13 cellular contexts compared by ENCODE assay signal in genomic region chr2:35510641-35511040, GRCh38.
"Had no signal": no experiment of that assay in that cellular context is flagged by ENCODE, and none has a peak within 500 bp of the region (broad histone marks: within the 10 kb centered on the region; RNA-seq: fewer than 3 reads in every experiment).

No MANE protein-coding gene starts in this region.

- H3K9me3 ChIP-seq: colonic mucosa, gastroesophageal sphincter, prostate gland, testis, upper lobe of left lung had no signal

- DNase-seq: activated CD4-positive, alpha-beta T cell treated with anti-CD3 and anti-CD28 coated beads, Interleukin-2, amount 50 U/mL, for 4 hours; activated gamma-delta T cell treated with Interleukin-2 at 50 U/mL for 16 hours; colonic mucosa; mesendoderm; naive thymus-derived CD8-positive, alpha-beta T cell; right cardiac atrium; small intestine; stimulated activated CD4-positive, alpha-beta T cell treated with anti-CD3 and anti-CD28 coated beads, Interleukin-4, amount 100 ng/mL, for 1 hour; testis; upper lobe of left lung had no signal

- H3K36me3 ChIP-seq: colonic mucosa, gastroesophageal sphincter, prostate gland, upper lobe of left lung had no signal

- H3K4me3 ChIP-seq: colonic mucosa, gastroesophageal sphincter, prostate gland, testis, upper lobe of left lung had no signal

- H3K27me3 ChIP-seq: colonic mucosa, gastroesophageal sphincter, testis, upper lobe of left lung had no signal

- H3K27ac ChIP-seq: colonic mucosa, gastroesophageal sphincter, prostate gland, testis, upper lobe of left lung had no signal

- H3K4me1 ChIP-seq: colonic mucosa, gastroesophageal sphincter, prostate gland, testis had no signal

- FAIRE-seq: endometrium, small intestine had no signal
